In genomic region chr7:151631968-151632749, GRCh38 we compare ENCODE assay signal across 8 cellular contexts.
DNase-seq lines count a peak whose midpoint lies in the region; ATAC-seq, FAIRE-seq and TF ChIP-seq lines count a peak whose summit lies in the region.

No MANE protein-coding gene starts in this region.

- TF ChIP-seq POLR2A in stomach (IDR thresholded peaks at IDR 0.05) = no peak

- H3K27me3 ChIP-seq in HUES48 (ENCODE audit: control insufficient read depth, insufficient read depth, low read length) (peaks cover 26% of the 10 kb centered on the region), stomach (no peaks in the 10 kb centered on the region)

- intact Hi-C loops in activated T-helper 2 cell treated with anti-CD3 and anti-CD28 coated beads, Interferon-gamma antibody, Interleukin-2, Interleukin-4, amounts not matched to agents 10 μg/mL and 5 μg/mL and 100 μg/mL, durations not matched to agents 14 hours and 24 hours and 36 hours (cut with micrococcal nuclease) = loop anchor here (2.0 to 5.0 kb wide), 4 partner anchors 111 to 1045 kb away; partner anchors contain the start of gene XRCC2
- intact Hi-C loops in stomach (cut with DNase I; ENCODE audit: low total_unique reads) = no loop called here

- H3K9me3 ChIP-seq in HUES48 (ENCODE audit: control insufficient read depth, insufficient read depth, low read length) (peaks cover 5% of the 10 kb centered on the region; the same call in 1 of the 2 replicates), stomach (no peaks in the 10 kb centered on the region)

- no peak for TF ChIP-seq EP300 in stomach (IDR thresholded peaks at IDR 0.05)

- H3K4me3 ChIP-seq in HUES48 (ENCODE audit: low read depth, low read length) = peak overlapping the region; percentile 95
- peak overlapping the region; percentile 88 for H3K4me3 ChIP-seq in fibroblast of pulmonary artery (replicated peaks; ENCODE audit: low read depth, low read length)
- H3K4me3 ChIP-seq in stomach = peak overlapping the region; percentile 61 to 85 (median 77)

- peaks cover 5% of the 10 kb centered on the region for H3K36me3 Mint-ChIP-seq in activated T-helper 2 cell treated with anti-CD3 and anti-CD28 coated beads, Interferon-gamma antibody, Interleukin-2, Interleukin-4, amounts not matched to agents 10 μg/mL and 5 μg/mL and 100 μg/mL, durations not matched to agents 14 hours and 24 hours and 36 hours (ENCODE audit: low read depth)
- H3K36me3 Mint-ChIP-seq in nephron progenitor cell (ENCODE audit: low read depth) = peaks cover 5% of the 10 kb centered on the region

- H3K4me1 Mint-ChIP-seq in activated T-helper 2 cell treated with anti-CD3 and anti-CD28 coated beads, Interferon-gamma antibody, Interleukin-2, Interleukin-4, amounts not matched to agents 10 μg/mL and 5 μg/mL and 100 μg/mL, durations not matched to agents 14 hours and 24 hours and 36 hours (ENCODE audit: low read depth) = peaks cover 16% of the 10 kb centered on the region
- H3K4me1 Mint-ChIP-seq in nephron progenitor cell = peaks cover 32% of the 10 kb centered on the region

- no peak for TF ChIP-seq CTCF in fibroblast of pulmonary artery (IDR thresholded peaks at IDR 0.05; ENCODE audit: low read length, missing control alignments)
- TF ChIP-seq CTCF in nephron progenitor cell (IDR thresholded peaks at IDR 0.05) = no peak
- TF ChIP-seq CTCF in stomach (IDR thresholded peaks at IDR 0.05) = peak in 2 of 7 experiments; percentile 14 to 54

- ATAC-seq in GM21423 (IDR thresholded peaks at IDR 0.05; ENCODE audit: unreplicated experiment) = peak; percentile 69

- FAIRE-seq in RCC 7860 (lab: Jason Lieb, UNC) = no peak

- DNase-seq in DMS53 treated with DMSO at 0.1 percent for 48 hours (lab: John Stamatoyannopoulos, UW; ENCODE audit: unreplicated experiment) = peak; percentile 96
- DNase-seq in RCC 7860 (ENCODE audit: low spot score) = peak; percentile 74
- peak; percentile 80 for DNase-seq in activated T-helper 2 cell treated with anti-CD3 and anti-CD28 coated beads, Interferon-gamma antibody, Interleukin-2, Interleukin-4, amounts not matched to agents 10 μg/mL and 5 μg/mL and 100 μg/mL, durations not matched to agents 14 hours and 24 hours and 36 hours (ENCODE audit: low spot score)
- peak; percentile 77 for DNase-seq in fibroblast of pulmonary artery (ENCODE audit: low read depth)
- DNase-seq in nephron progenitor cell = peak; percentile 84
- peak; percentile 89 for DNase-seq in stomach

- H3K27me3 Mint-ChIP-seq in activated T-helper 2 cell treated with anti-CD3 and anti-CD28 coated beads, Interferon-gamma antibody, Interleukin-2, Interleukin-4, amounts not matched to agents 10 μg/mL and 5 μg/mL and 100 μg/mL, durations not matched to agents 14 hours and 24 hours and 36 hours (ENCODE audit: low read depth) = no peaks in the 10 kb centered on the region
- peaks cover 55% of the 10 kb centered on the region for H3K27me3 Mint-ChIP-seq in nephron progenitor cell (ENCODE audit: low read depth, poor library complexity)

- H3K4me3 Mint-ChIP-seq in activated T-helper 2 cell treated with anti-CD3 and anti-CD28 coated beads, Interferon-gamma antibody, Interleukin-2, Interleukin-4, amounts not matched to agents 10 μg/mL and 5 μg/mL and 100 μg/mL, durations not matched to agents 14 hours and 24 hours and 36 hours (ENCODE audit: low read depth) = peak overlapping the region; percentile 84
- H3K4me3 Mint-ChIP-seq in nephron progenitor cell = peak overlapping the region; percentile 92

- no peak overlapping the region for H3K9ac ChIP-seq in HUES48 (ENCODE audit: low read depth, low read length)

- WGBS in stomach, 5 donors = 0 to 2% (median 1%) methylated on average over 13 to 80 of the region's 108 CpGs

- H3K27ac Mint-ChIP-seq in activated T-helper 2 cell treated with anti-CD3 and anti-CD28 coated beads, Interferon-gamma antibody, Interleukin-2, Interleukin-4, amounts not matched to agents 10 μg/mL and 5 μg/mL and 100 μg/mL, durations not matched to agents 14 hours and 24 hours and 36 hours = peak overlapping the region; percentile 89
- H3K27ac Mint-ChIP-seq in nephron progenitor cell = peak overlapping the region; percentile 92

- peaks cover 6% of the 10 kb centered on the region for H3K9me3 Mint-ChIP-seq in activated T-helper 2 cell treated with anti-CD3 and anti-CD28 coated beads, Interferon-gamma antibody, Interleukin-2, Interleukin-4, amounts not matched to agents 10 μg/mL and 5 μg/mL and 100 μg/mL, durations not matched to agents 14 hours and 24 hours and 36 hours
- H3K9me3 Mint-ChIP-seq in nephron progenitor cell = peaks cover 21% of the 10 kb centered on the region

- H3K4me1 ChIP-seq in HUES48 (ENCODE audit: control insufficient read depth, insufficient read depth, low read length) (peaks cover 25% of the 10 kb centered on the region), stomach (peaks cover 8 to 59% (median 33%) of the 10 kb centered on the region in 4 donors)

- no peaks in the 10 kb centered on the region for H3K36me3 ChIP-seq in HUES48 (ENCODE audit: control insufficient read depth, insufficient read depth, low read length)
- no peaks in the 10 kb centered on the region for H3K36me3 ChIP-seq in stomach

- H3K27ac ChIP-seq in HUES48 (ENCODE audit: low read depth, low read length) (peak overlapping the region; percentile 42), stomach (peak overlapping the region; percentile 89 to 99 (median 98))

Comparison
In these comparisons a context has a peak if more than half of its experiments do, and no peak if none do; other contexts are left out.
1. Peak in every context shown above with its lines: DNase-seq, ATAC-seq, H3K4me3 ChIP-seq and H3K27ac ChIP-seq.